17 cellular contexts compared by ENCODE assay signal in the genomic region with DNA sequence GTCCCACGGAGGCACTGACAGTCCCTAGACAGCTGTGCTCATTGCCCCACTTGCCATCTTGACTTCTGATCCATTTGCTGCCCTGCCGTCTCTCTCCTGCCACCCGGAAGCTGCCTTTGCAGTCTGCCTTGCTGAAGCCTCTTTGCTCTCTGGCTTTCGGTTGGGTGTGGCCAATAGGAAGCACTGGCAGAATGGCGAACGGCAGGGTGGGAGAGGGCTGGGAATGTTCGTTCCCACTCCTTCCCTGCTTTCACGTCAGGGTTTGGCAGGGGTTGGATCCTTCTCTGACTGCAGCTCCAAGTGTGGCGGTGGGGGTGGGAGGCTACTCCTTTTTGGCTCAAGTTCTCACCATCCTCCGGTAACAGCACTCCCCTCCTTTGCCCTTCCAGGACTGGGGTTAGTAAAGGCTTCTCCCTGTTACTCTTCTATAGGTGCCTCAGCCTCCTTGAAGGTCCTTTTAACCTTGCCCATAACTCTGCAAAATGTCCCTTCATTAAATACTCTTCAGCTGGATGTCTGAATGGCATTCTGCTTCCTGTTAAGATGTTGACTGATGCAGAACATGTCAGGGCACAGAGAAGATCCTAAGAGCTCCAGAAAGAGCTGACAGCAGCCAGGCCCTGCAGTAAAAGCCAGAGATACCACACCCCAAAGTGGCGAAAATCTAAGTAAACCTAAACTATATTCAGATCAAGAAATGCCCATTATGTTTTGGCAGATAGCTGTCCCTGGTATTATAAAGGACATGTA.
DNase-seq lines count a peak whose midpoint lies in the region; ATAC-seq and TF ChIP-seq lines count a peak whose summit lies in the region.
"Had no signal": no experiment of that assay in that cellular context is flagged by ENCODE, and none has a peak within 500 bp of the region (broad histone marks: within the 10 kb centered on the region; RNA-seq: fewer than 3 reads in every experiment).

No MANE protein-coding gene starts in this region.

- peaks cover 11% of the 10 kb centered on the region for H3K9me1 ChIP-seq in IMR-90 (ENCODE audit: insufficient read depth, low read length)

- TF ChIP-seq POLR2A in IMR-90 (IDR thresholded peaks at IDR 0.05; ENCODE audit: low read depth, low read length) (no peak), esophagus squamous epithelium (IDR thresholded peaks at IDR 0.05) (peak in 1 of 4 donors; percentile 18)

- no peak for ATAC-seq in IMR-90 (ENCODE audit: low read depth)
- no peak for ATAC-seq in Panc1
- ATAC-seq: gastrocnemius medialis, HCT116, K562, right cardiac atrium had no signal

- H3K9ac ChIP-seq in IMR-90 (ENCODE audit: low read depth, low read length) = no peak overlapping the region

- H3K4ac ChIP-seq in IMR-90 (ENCODE audit: low read depth, low read length) = peak overlapping the region; percentile 74

- peak overlapping the region; percentile 80 for H2AK9ac ChIP-seq in IMR-90 (replicated peaks; ENCODE audit: low read depth, low read length, poor library complexity)

- in situ Hi-C loops in IMR-90 (cut with MboI; ENCODE audit: low sequenced_read_pairs) = no loop called here
- in situ Hi-C loops in Panc1 (cut with HindIII; ENCODE audit: low pct_unique_long_range_greater_than_20kb, low sequenced_read_pairs) = no loop called here

- BruUV-seq in IMR-90 (replicated peaks; lab: Mats Ljungman, UMichigan) (no TSS peak), Panc1 (replicated peaks; lab: Mats Ljungman, UMichigan) (no TSS peak)

- H3K36me3 ChIP-seq in IMR-90 (ENCODE audit: control insufficient read depth, insufficient read depth, low read length) (no peaks in the 10 kb centered on the region), Panc1 (ENCODE audit: control insufficient read depth, insufficient read depth, low read length) (no peaks in the 10 kb centered on the region), esophagus squamous epithelium (no peaks in the 10 kb centered on the region)
- H3K36me3 ChIP-seq: gastrocnemius medialis had no signal

- H3K56ac ChIP-seq in IMR-90 (ENCODE audit: extremely low read depth, insufficient read depth, low read length) = no peak overlapping the region

- H3K4me3 ChIP-seq in IMR-90 (ENCODE audit: insufficient read depth, low read depth, low read length) = no peak overlapping the region
- H3K4me3 ChIP-seq in Panc1 (ENCODE audit: low read depth in 2 of 2, low read length in 2 of 2) = no peak overlapping the region
- H3K4me3 ChIP-seq in esophagus squamous epithelium = peak overlapping the region in 3 of 4 donors; percentile 12 to 46 (median 19)
- H3K4me3 ChIP-seq: gastrocnemius medialis, K562 had no signal

- peak overlapping the region; percentile 93; the same call in 2 of the 3 replicates for H2BK15ac ChIP-seq in IMR-90 (ENCODE audit: low read depth, low read length)

- H4K91ac ChIP-seq in IMR-90 (ENCODE audit: insufficient read depth, low read depth, low read length) = peak overlapping the region; percentile 55

- H3K4me1 ChIP-seq in IMR-90 (ENCODE audit: control insufficient read depth, insufficient read depth, low read length) (peaks cover 17% of the 10 kb centered on the region), Panc1 (ENCODE audit: control insufficient read depth, insufficient read depth, low read length) (peaks cover 24% of the 10 kb centered on the region), esophagus squamous epithelium (peaks cover 0 to 62% (median 3%) of the 10 kb centered on the region in 3 donors)
- H3K4me1 ChIP-seq: gastrocnemius medialis had no signal

- H3K27me3 ChIP-seq in IMR-90 (ENCODE audit: control insufficient read depth, insufficient read depth, low read length) (no peaks in the 10 kb centered on the region), Panc1 (ENCODE audit: control insufficient read depth, insufficient read depth, low read length) (no peaks in the 10 kb centered on the region), esophagus squamous epithelium (no peaks in the 10 kb centered on the region)
- H3K27me3 ChIP-seq: gastrocnemius medialis had no signal

- peak overlapping the region; percentile 86 for H2BK20ac ChIP-seq in IMR-90 (ENCODE audit: low read depth, low read length)

- WGBS in IMR-90 (ENCODE audit: extremely low coverage in 2 of 2, insufficient read length in 1 of 2), 2 experiments = 77% methylated on average over 4 of the region's 11 CpGs; no CpG with 5 or more reads in 1 of the 2 experiments
- 31 to 38% methylated on average over 10 to 11 of the region's 11 CpGs for WGBS in esophagus squamous epithelium, 2 donors

- H2AK5ac ChIP-seq in IMR-90 (ENCODE audit: low read depth, low read length) = peak overlapping the region; percentile 87

- peaks cover 0 to 3% of the 10 kb centered on the region in 2 experiments; a peak in 1 of 4 replicates for H3K79me1 ChIP-seq in IMR-90 (ENCODE audit: low read depth in 1 of 2, low read length in 2 of 2)

- CTCF ChIA-PET in IMR-90 (lab: Yijun Ruan, JAX) (no interaction called here), Panc1 (lab: Charles Lee) (no interaction called here)

- no peak for DNase-seq in IMR-90
- DNase-seq in Panc1 (ENCODE audit: low read depth, low spot score) = no peak
- DNase-seq in esophagus squamous epithelium (lab: John Stamatoyannopoulos, UW) = no peak
- DNase-seq in retina = peak; percentile 50
- no peak for DNase-seq in stimulated activated CD4-positive, alpha-beta T cell treated with anti-CD3 and anti-CD28 coated beads, Interleukin-15, amount 100 ng/mL, for 24 hours
- no peak for DNase-seq in T-helper 1 cell
- DNase-seq in GF-D8 (lab: John Stamatoyannopoulos, UW) = no peak
- DNase-seq: activated CD4-positive, alpha-beta T cell treated with anti-CD3 and anti-CD28 coated beads, Interleukin-2, amount 50 U/mL, for 1 hour; aorta; cerebellar nuclear complex; gastrocnemius medialis; kidney; NCI-H2171 treated with DMSO at 0.1 percent for 48 hours; NCI-H82; right cardiac atrium had no signal

- no peaks in the 10 kb centered on the region; the same call in 1 of the 2 replicates for H4K20me1 ChIP-seq in IMR-90 (ENCODE audit: insufficient read depth, low read length)

- H2BK120ac ChIP-seq in IMR-90 (ENCODE audit: low read depth, low read length) = peak overlapping the region; percentile 88

- H3K18ac ChIP-seq in IMR-90 (ENCODE audit: low read depth, low read length) = peak overlapping the region; percentile 71

- H3K9me3 ChIP-seq in IMR-90 (ENCODE audit: control insufficient read depth, insufficient read depth, low read length) = no peaks in the 10 kb centered on the region
- H3K9me3 ChIP-seq in Panc1 (ENCODE audit: control insufficient read depth, insufficient read depth, low read depth, low read length) = peaks cover 6% of the 10 kb centered on the region; the same call in 1 of the 2 replicates
- H3K9me3 ChIP-seq in esophagus squamous epithelium = no peaks in the 10 kb centered on the region
- H3K9me3 ChIP-seq: gastrocnemius medialis had no signal

- H2AFZ ChIP-seq in IMR-90 (replicated peaks; ENCODE audit: low read length, poor library complexity) = peak overlapping the region; percentile 61

- TF ChIP-seq CTCF in IMR-90 (conservative IDR thresholded peaks at IDR 0.05; ENCODE audit: low read depth, low read length) (no peak), Panc1 (IDR thresholded peaks at IDR 0.05) (no peak), esophagus squamous epithelium (IDR thresholded peaks at IDR 0.05) (no peak)

- peak overlapping the region; percentile 75 for H4K5ac ChIP-seq in IMR-90 (ENCODE audit: low read depth, low read length)

- dilution Hi-C loops in IMR-90 (cut with HindIII; ENCODE audit: low sequenced_read_pairs, unreplicated experiment) = no loop called here

- POLR2A ChIA-PET in IMR-90 (lab: Charles Lee; ENCODE audit: unreplicated experiment) = no interaction called here
- POLR2A ChIA-PET in Panc1 (lab: Charles Lee) = no interaction called here

- peak overlapping the region; percentile 59 to 63; a peak in 3 of 4 replicates for H4K8ac ChIP-seq in IMR-90 (ENCODE audit: low read depth in 2 of 2, low read length in 2 of 2)

- H3K27ac ChIP-seq in IMR-90 (ENCODE audit: insufficient read depth, low read length) (no peak overlapping the region; the same call in 1 of the 2 replicates), Panc1 (ENCODE audit: low read length) (peak overlapping the region; percentile 82; the same call in 1 of the 2 replicates), esophagus squamous epithelium (peak overlapping the region; percentile 79 to 89 (median 82))
- H3K27ac ChIP-seq: gastrocnemius medialis had no signal

- TF ChIP-seq RAD21 in IMR-90 (IDR thresholded peaks at IDR 0.05; ENCODE audit: low read length) = no peak

- no peak overlapping the region for H3K4me2 ChIP-seq in IMR-90 (ENCODE audit: low read depth, low read length)

- intact Hi-C loops in IMR-90 (cut with micrococcal nuclease) (loop anchor here (10.0 kb wide), 2 partner anchors 290 to 400 kb away; no protein-coding TSS in a partner anchor), Panc1 (cut with micrococcal nuclease; ENCODE audit: unreplicated experiment) (no loop called here), esophagus squamous epithelium (cut with DNase I) (no loop called here)

- peak overlapping the region; percentile 80 for H3K14ac ChIP-seq in IMR-90 (replicated peaks; ENCODE audit: low read depth, low read length)

- peak overlapping the region; percentile 12 for H2BK5ac ChIP-seq in IMR-90 (ENCODE audit: low read depth, low read length, poor library complexity, severe bottlenecking)

- peak overlapping the region; percentile 63; the same call in 1 of the 2 replicates for H3K23ac ChIP-seq in IMR-90 (ENCODE audit: low read depth, low read length)

TF ChIP-seq in IMR-90, 13 proteins besides CTCF, POLR2A, EP300 and RAD21:
- TF ChIP-seq CEBPB (IDR thresholded peaks at IDR 0.05; ENCODE audit: low read depth, low read length) = no peak
- TF ChIP-seq MAZ (IDR thresholded peaks at IDR 0.05; ENCODE audit: borderline replicate concordance, low read depth, low read length) = no peak
- no peak for TF ChIP-seq NFE2L2 (IDR thresholded peaks at IDR 0.05; ENCODE audit: low read depth, low read length)

Comparison
In these comparisons a context has a peak if more than half of its experiments do, and no peak if none do; other contexts are left out.
1. H3K4me3 ChIP-seq: peak in esophagus squamous epithelium (3 of 4); none in IMR-90 (single experiment) and Panc1 (0 of 2).